ENCODE assay signal across 37 cellular contexts in genomic region chr4:1737666-1738065, GRCh38. TPM values are rescaled to one million over a fixed set of nuclear protein-coding genes. Genes with fewer than 3 reads are reported as not detected.
"Had no signal": no experiment of that assay in that cellular context is flagged by ENCODE, and none has a peak within 500 bp of the region (broad histone marks: within the 10 kb centered on the region; RNA-seq: fewer than 3 reads in every experiment).

No MANE protein-coding gene starts in this region.

- H3K27ac ChIP-seq: ascending aorta, cardiac muscle cell, VCaP had no signal

- DNase-seq: activated B cell treated with CpG ODN at 0.5 μM for 24 hours; activated CD4-positive, alpha-beta memory T cell treated with anti-CD3 and anti-CD28 coated beads for 36 hours; activated CD4-positive, alpha-beta T cell treated with anti-CD3 and anti-CD28 coated beads for 4 hours; activated CD4-positive, alpha-beta T cell treated with anti-CD3 and anti-CD28 coated beads, Interleukin-2, amount 10 ng/mL, durations not matched to agents 24 days and 14 days; activated CD4-positive, alpha-beta T cell treated with anti-CD3 and anti-CD28 coated beads, Interleukin-2, amount 50 U/mL, for 1 hour; activated CD4-positive, alpha-beta T cell treated with anti-CD3 and anti-CD28 coated beads, Interleukin-2, amount 50 U/mL, for 4 hours; activated CD4-positive, CD25-positive, alpha-beta regulatory T cell treated with anti-CD3 and anti-CD28 coated beads, Interleukin-2, amount 50 U/mL, for 72 hours; activated CD8-positive, alpha-beta memory T cell treated with anti-CD3 and anti-CD28 coated beads, Interleukin-2, amount 50 U/mL, for 4 hours; activated CD8-positive, alpha-beta T cell treated with anti-CD3 and anti-CD28 coated beads for 36 hours; activated effector memory CD4-positive, alpha-beta T cell treated with Interleukin-2 at 50 U/mL for 16 hours; activated gamma-delta T cell; activated naive CD4-positive, alpha-beta T cell treated with anti-CD3 and anti-CD28 coated beads, Interleukin-2, amount 10 ng/mL, durations not matched to agents 7 days and 5 days; activated naive CD4-positive, alpha-beta T cell treated with Interleukin-2 at 50 U/mL for 16 hours; activated naive CD8-positive, alpha-beta T cell treated with anti-CD3 and anti-CD28 coated beads, Interleukin-2, amount 10 ng/mL, durations not matched to agents 7 days and 5 days; activated naive CD8-positive, alpha-beta T cell treated with anti-CD3 and anti-CD28 coated beads, Interleukin-2, amount 50 U/mL, for 24 hours; activated T-cell treated with anti-CD3 and anti-CD28 coated beads for 4 hours; activated T-cell treated with anti-CD3 and anti-CD28 coated beads, Interleukin-2, amount 50 U/mL, for 1 hour; activated T-cell treated with anti-CD3 and anti-CD28 coated beads, Interleukin-2, amount 50 U/mL, for 48 hours; amygdala; anterior cingulate cortex; caudate nucleus; cerebellar nuclear complex; T-helper 1 cell; T-helper 2 cell; T-helper 9 cell had no signal

- H3K4me3 Mint-ChIP-seq: activated B cell treated with CpG ODN at 0.5 μM for 24 hours; activated CD4-positive, alpha-beta memory T cell treated with anti-CD3 and anti-CD28 coated beads for 36 hours; activated CD4-positive, alpha-beta T cell treated with anti-CD3 and anti-CD28 coated beads, Interleukin-2, amount 10 ng/mL, durations not matched to agents 24 days and 14 days; activated CD8-positive, alpha-beta T cell treated with anti-CD3 and anti-CD28 coated beads for 36 hours; activated naive CD4-positive, alpha-beta T cell treated with anti-CD3 and anti-CD28 coated beads, Interleukin-2, amount 10 ng/mL, durations not matched to agents 7 days and 5 days; activated naive CD4-positive, alpha-beta T cell treated with anti-CD3 and anti-CD28 coated beads, Interleukin-2, amount 50 U/mL, for 24 hours; activated naive CD8-positive, alpha-beta T cell; activated naive CD8-positive, alpha-beta T cell treated with anti-CD3 and anti-CD28 coated beads, Interleukin-2, amount 10 ng/mL, durations not matched to agents 7 days and 5 days; activated naive CD8-positive, alpha-beta T cell treated with anti-CD3 and anti-CD28 coated beads, Interleukin-2, amount 50 U/mL, for 24 hours; brain; central memory CD8-positive, alpha-beta T cell; T-helper 1 cell treated with Interleukin-12 subunit alpha and Interleukin-12 subunit beta and Interleukin-4 antibody, amounts not matched to agents 30 μg/mL and 1 μg/mL, for 36 hours; T-helper 2 cell treated with Interferon-gamma antibody and Interleukin-4, amounts not matched to agents 5 μg/mL and 100 μg/mL, for 36 hours had no signal

- H3K27me3 Mint-ChIP-seq: activated B cell treated with CpG ODN at 0.5 μM for 24 hours; activated CD4-positive, alpha-beta memory T cell treated with anti-CD3 and anti-CD28 coated beads for 36 hours; activated CD4-positive, alpha-beta T cell treated with anti-CD3 and anti-CD28 coated beads, Interleukin-2, amount 10 ng/mL, durations not matched to agents 24 days and 14 days; activated CD8-positive, alpha-beta T cell treated with anti-CD3 and anti-CD28 coated beads for 36 hours; activated naive CD4-positive, alpha-beta T cell treated with anti-CD3 and anti-CD28 coated beads, Interleukin-2, amount 10 ng/mL, durations not matched to agents 7 days and 5 days; activated naive CD4-positive, alpha-beta T cell treated with anti-CD3 and anti-CD28 coated beads, Interleukin-2, amount 50 U/mL, for 24 hours; activated naive CD8-positive, alpha-beta T cell; activated naive CD8-positive, alpha-beta T cell treated with anti-CD3 and anti-CD28 coated beads, Interleukin-2, amount 10 ng/mL, durations not matched to agents 7 days and 5 days; activated naive CD8-positive, alpha-beta T cell treated with anti-CD3 and anti-CD28 coated beads, Interleukin-2, amount 50 U/mL, for 24 hours; brain; central memory CD8-positive, alpha-beta T cell had no signal

- ATAC-seq: activated CD8-positive, alpha-beta T cell treated with anti-CD3 and anti-CD28 coated beads for 36 hours; activated naive CD8-positive, alpha-beta T cell treated with anti-CD3 and anti-CD28 coated beads, Interleukin-2, amount 50 U/mL, for 24 hours had no signal

- H3K27ac Mint-ChIP-seq: activated B cell treated with CpG ODN at 0.5 μM for 24 hours; activated CD4-positive, alpha-beta memory T cell treated with anti-CD3 and anti-CD28 coated beads for 36 hours; activated CD4-positive, alpha-beta T cell treated with anti-CD3 and anti-CD28 coated beads, Interleukin-2, amount 10 ng/mL, durations not matched to agents 24 days and 14 days; activated CD8-positive, alpha-beta T cell treated with anti-CD3 and anti-CD28 coated beads for 36 hours; activated naive CD4-positive, alpha-beta T cell treated with anti-CD3 and anti-CD28 coated beads, Interleukin-2, amount 10 ng/mL, durations not matched to agents 7 days and 5 days; activated naive CD4-positive, alpha-beta T cell treated with anti-CD3 and anti-CD28 coated beads, Interleukin-2, amount 50 U/mL, for 24 hours; activated naive CD8-positive, alpha-beta T cell; activated naive CD8-positive, alpha-beta T cell treated with anti-CD3 and anti-CD28 coated beads, Interleukin-2, amount 10 ng/mL, durations not matched to agents 7 days and 5 days; activated naive CD8-positive, alpha-beta T cell treated with anti-CD3 and anti-CD28 coated beads, Interleukin-2, amount 50 U/mL, for 24 hours; activated T-helper 2 cell treated with anti-CD3 and anti-CD28 coated beads, Interferon-gamma antibody, Interleukin-2, Interleukin-4, amounts not matched to agents 10 μg/mL and 5 μg/mL and 100 μg/mL, durations not matched to agents 14 hours and 24 hours and 36 hours; brain; T-helper 1 cell treated with Interleukin-12 subunit alpha and Interleukin-12 subunit beta and Interleukin-4 antibody, amounts not matched to agents 30 μg/mL and 1 μg/mL, for 36 hours; T-helper 2 cell treated with Interferon-gamma antibody and Interleukin-4, amounts not matched to agents 5 μg/mL and 100 μg/mL, for 36 hours had no signal

- H3K4me1 Mint-ChIP-seq: activated B cell treated with CpG ODN at 0.5 μM for 24 hours; activated CD4-positive, alpha-beta T cell treated with anti-CD3 and anti-CD28 coated beads, Interleukin-2, amount 10 ng/mL, durations not matched to agents 24 days and 14 days; activated naive CD4-positive, alpha-beta T cell treated with anti-CD3 and anti-CD28 coated beads, Interleukin-2, amount 10 ng/mL, durations not matched to agents 7 days and 5 days; activated naive CD4-positive, alpha-beta T cell treated with anti-CD3 and anti-CD28 coated beads, Interleukin-2, amount 50 U/mL, for 24 hours; activated naive CD8-positive, alpha-beta T cell treated with anti-CD3 and anti-CD28 coated beads, Interleukin-2, amount 50 U/mL, for 24 hours; brain; central memory CD8-positive, alpha-beta T cell had no signal

- H3K27me3 ChIP-seq: ascending aorta, cardiac muscle cell had no signal

- FAIRE-seq: bronchial epithelial cell, TTC549 had no signal

- H3K4me1 ChIP-seq: ascending aorta had no signal

- H3K4me3 ChIP-seq: ascending aorta, cardiac muscle cell had no signal

RNA-seq across cellular contexts. Expression of gene FAM53A, which starts 53.6 kb away (rescaled TPM):
- total RNA-seq: ascending aorta had no signal
